In genomic region chr2:224764565-224765236, GRCh38 we compare ENCODE assay signal across 1 cellular context.
TF ChIP-seq lines count a peak whose summit lies in the region.

No MANE protein-coding gene starts in this region.

TF ChIP-seq in HepG2, 621 proteins besides CTCF, POLR2A, EP300 and RAD21 (continued from another document):
- TF ChIP-seq ARID4A (CRISPR knock-in tag; IDR thresholded peaks at IDR 0.05; ENCODE audit: borderline replicate concordance) (no peak), ZFP62 (CRISPR knock-in tag; IDR thresholded peaks at IDR 0.05) (no peak)
TF ChIP-seq in HepG2: peak in this region for 1.
